ENCODE assay signal across 13 cellular contexts in genomic region chr12:132487311-132487741, GRCh38. TPM values are rescaled to one million over a fixed set of nuclear protein-coding genes. Genes with fewer than 3 reads are reported as not detected.
DNase-seq lines count a peak whose midpoint lies in the region; ATAC-seq and TF ChIP-seq lines count a peak whose summit lies in the region.
"Had no signal": no experiment of that assay in that cellular context is flagged by ENCODE, and none has a peak within 500 bp of the region (broad histone marks: within the 10 kb centered on the region; RNA-seq: fewer than 3 reads in every experiment).

No MANE protein-coding gene starts in this region.

- DNase-seq in activated naive CD8-positive, alpha-beta T cell treated with anti-CD3 and anti-CD28 coated beads, Interleukin-2, amount 50 U/mL, for 24 hours: no peak
- DNase-seq in NCI-H1092 treated with DMSO at 0.1 percent for 48 hours (lab: John Stamatoyannopoulos, UW) (peak; percentile 13), chondrocyte (ENCODE audit: low spot score) (peak; percentile 69), SK-N-DZ (ENCODE audit: low spot score) (no peak), NCI-H1048 (lab: John Stamatoyannopoulos, UW) (no peak)
- no peak for DNase-seq in stimulated activated effector memory CD8-positive, alpha-beta T cell treated with anti-CD3 and anti-CD28 coated beads, Interleukin-12 subunit alpha, Interleukin-12 subunit beta, amount 100 ng/mL, for 72 hours (ENCODE audit: low spot score in 2 of 2)
- DNase-seq in stimulated activated naive CD4-positive, alpha-beta T cell treated with Interleukin-2 at 50 U/mL for 16 hours (lab: John Stamatoyannopoulos, UW): no peak
- DNase-seq: head of caudate nucleus; sigmoid colon; stimulated activated CD4-positive, alpha-beta T cell treated with anti-CD3 and anti-CD28 coated beads, Interleukin-4, amount 100 ng/mL, for 1 hour; T1000 had no signal

- no peak overlapping the region for H3K27ac Mint-ChIP-seq in activated naive CD8-positive, alpha-beta T cell
- no peak overlapping the region for H3K27ac Mint-ChIP-seq in activated naive CD8-positive, alpha-beta T cell treated with anti-CD3 and anti-CD28 coated beads, Interleukin-2, amount 50 U/mL, for 24 hours
- H3K27ac Mint-ChIP-seq in chondrocyte (ENCODE audit: unreplicated experiment): no peak overlapping the region
- H3K27ac Mint-ChIP-seq in stimulated activated effector memory CD8-positive, alpha-beta T cell treated with anti-CD3 and anti-CD28 coated beads, Interleukin-12 subunit alpha, Interleukin-12 subunit beta, amount 100 ng/mL, for 72 hours: peak overlapping the region; percentile 90
- H3K27ac Mint-ChIP-seq: GM23338 had no signal

- H3K4me1 Mint-ChIP-seq in activated naive CD8-positive, alpha-beta T cell (ENCODE audit: low read depth): peaks cover 39% of the 10 kb centered on the region
- peaks cover 39% of the 10 kb centered on the region for H3K4me1 Mint-ChIP-seq in activated naive CD8-positive, alpha-beta T cell treated with anti-CD3 and anti-CD28 coated beads, Interleukin-2, amount 50 U/mL, for 24 hours
- peaks cover 21% of the 10 kb centered on the region for H3K4me1 Mint-ChIP-seq in chondrocyte (ENCODE audit: low read depth)
- H3K4me1 Mint-ChIP-seq in stimulated activated effector memory CD8-positive, alpha-beta T cell treated with anti-CD3 and anti-CD28 coated beads, Interleukin-12 subunit alpha, Interleukin-12 subunit beta, amount 100 ng/mL, for 72 hours: peaks cover 52% of the 10 kb centered on the region

- no peaks in the 10 kb centered on the region for H3K9me3 Mint-ChIP-seq in activated naive CD8-positive, alpha-beta T cell (ENCODE audit: low read depth)
- no peaks in the 10 kb centered on the region for H3K9me3 Mint-ChIP-seq in activated naive CD8-positive, alpha-beta T cell treated with anti-CD3 and anti-CD28 coated beads, Interleukin-2, amount 50 U/mL, for 24 hours
- no peaks in the 10 kb centered on the region for H3K9me3 Mint-ChIP-seq in chondrocyte (ENCODE audit: low read depth)
- no peaks in the 10 kb centered on the region for H3K9me3 Mint-ChIP-seq in stimulated activated effector memory CD8-positive, alpha-beta T cell treated with anti-CD3 and anti-CD28 coated beads, Interleukin-12 subunit alpha, Interleukin-12 subunit beta, amount 100 ng/mL, for 72 hours
- H3K9me3 Mint-ChIP-seq: GM23338 had no signal

- peaks cover 2% of the 10 kb centered on the region for H3K36me3 Mint-ChIP-seq in activated naive CD8-positive, alpha-beta T cell
- H3K36me3 Mint-ChIP-seq in activated naive CD8-positive, alpha-beta T cell treated with anti-CD3 and anti-CD28 coated beads, Interleukin-2, amount 50 U/mL, for 24 hours (ENCODE audit: low read depth): no peaks in the 10 kb centered on the region
- no peaks in the 10 kb centered on the region for H3K36me3 Mint-ChIP-seq in chondrocyte (ENCODE audit: low read depth)
- peaks cover 11% of the 10 kb centered on the region for H3K36me3 Mint-ChIP-seq in stimulated activated effector memory CD8-positive, alpha-beta T cell treated with anti-CD3 and anti-CD28 coated beads, Interleukin-12 subunit alpha, Interleukin-12 subunit beta, amount 100 ng/mL, for 72 hours

- ATAC-seq in activated naive CD8-positive, alpha-beta T cell treated with anti-CD3 and anti-CD28 coated beads, Interleukin-2, amount 50 U/mL, for 24 hours: no peak
- no peak for ATAC-seq in stimulated activated effector memory CD8-positive, alpha-beta T cell treated with anti-CD3 and anti-CD28 coated beads, Interleukin-12 subunit alpha, Interleukin-12 subunit beta, amount 100 ng/mL, for 72 hours
- ATAC-seq: GM23338 had no signal

- H3K27me3 Mint-ChIP-seq in activated naive CD8-positive, alpha-beta T cell: no peaks in the 10 kb centered on the region
- no peaks in the 10 kb centered on the region for H3K27me3 Mint-ChIP-seq in activated naive CD8-positive, alpha-beta T cell treated with anti-CD3 and anti-CD28 coated beads, Interleukin-2, amount 50 U/mL, for 24 hours
- H3K27me3 Mint-ChIP-seq in chondrocyte (ENCODE audit: low read depth): peaks cover 4% of the 10 kb centered on the region

- H3K4me3 Mint-ChIP-seq in activated naive CD8-positive, alpha-beta T cell: peak overlapping the region; percentile 82
- no peak overlapping the region for H3K4me3 Mint-ChIP-seq in activated naive CD8-positive, alpha-beta T cell treated with anti-CD3 and anti-CD28 coated beads, Interleukin-2, amount 50 U/mL, for 24 hours
- H3K4me3 Mint-ChIP-seq in chondrocyte (ENCODE audit: unreplicated experiment): no peak overlapping the region
- peak overlapping the region; percentile 85 for H3K4me3 Mint-ChIP-seq in stimulated activated effector memory CD8-positive, alpha-beta T cell treated with anti-CD3 and anti-CD28 coated beads, Interleukin-12 subunit alpha, Interleukin-12 subunit beta, amount 100 ng/mL, for 72 hours

- TF ChIP-seq CTCF in chondrocyte (IDR thresholded peaks at IDR 0.05): no peak

RNA-seq across cellular contexts. Expression of gene FBRSL1, which starts 2.6 kb away (rescaled TPM):
- total RNA-seq in chondrocyte: 35.3 to 41.6 TPM (median 41.1 TPM) in 3 replicates
- 50.9 and 56.6 TPM in 2 replicates for polyA plus RNA-seq in SK-N-DZ (2014; cell fraction: cytosol; rRNA removed)
- polyA plus RNA-seq in SK-N-DZ (2014; cell fraction: nucleus; rRNA removed): 91.3 and 169 TPM in 2 replicates

Comparison
In these comparisons a context has a peak if more than half of its experiments do, and no peak if none do; other contexts are left out.
1. H3K4me3 Mint-ChIP-seq: peak in activated naive CD8-positive, alpha-beta T cell (single experiment) and stimulated activated effector memory CD8-positive, alpha-beta T cell treated with anti-CD3 and anti-CD28 coated beads, Interleukin-12 subunit alpha, Interleukin-12 subunit beta, amount 100 ng/mL, for 72 hours (single experiment); none in activated naive CD8-positive, alpha-beta T cell treated with anti-CD3 and anti-CD28 coated beads, Interleukin-2, amount 50 U/mL, for 24 hours (single experiment) and chondrocyte (single experiment).
2. DNase-seq: peak in NCI-H1092 treated with DMSO at 0.1 percent for 48 hours (single experiment) and chondrocyte (single experiment); none in activated naive CD8-positive, alpha-beta T cell treated with anti-CD3 and anti-CD28 coated beads, Interleukin-2, amount 50 U/mL, for 24 hours (single experiment), stimulated activated effector memory CD8-positive, alpha-beta T cell treated with anti-CD3 and anti-CD28 coated beads, Interleukin-12 subunit alpha, Interleukin-12 subunit beta, amount 100 ng/mL, for 72 hours (0 of 2), SK-N-DZ (single experiment), stimulated activated naive CD4-positive, alpha-beta T cell treated with Interleukin-2 at 50 U/mL for 16 hours (single experiment) and NCI-H1048 (single experiment).